ENCODE assay signal across 8 cellular contexts in genomic region chr1:40342381-40342717, GRCh38. TPM values are rescaled to one million over a fixed set of nuclear protein-coding genes. Genes with fewer than 3 reads are reported as not detected.
DNase-seq lines count a peak whose midpoint lies in the region; ATAC-seq, FAIRE-seq and TF ChIP-seq lines count a peak whose summit lies in the region.
"Not testable (repeated sequence)": the region's sequence is repeated elsewhere in the genome, so short reads cannot be mapped to it uniquely, and the experiment has no call there.

No MANE protein-coding gene starts in this region.

- POLR2A ChIA-PET in CD8-positive, alpha-beta T cell (lab: Charles Lee), result interaction anchor here (0.8 to 1.2 kb wide), 2 partner anchors 16 to 43 kb away, joined by 4 read pairs; no protein-coding TSS in a partner anchor
- POLR2A ChIA-PET in HepG2 (lab: Yijun Ruan, JAX), result interaction anchor here (1.7 to 1.8 kb wide), 2 partner anchors 31 to 42 kb away, joined by 5 to 7 read pairs; partner anchors contain the start of gene SMAP2

- H3K4me3 ChIP-seq in CD8-positive, alpha-beta T cell (ENCODE audit: low read depth, low read length); OCI-LY3 (ENCODE audit: low read length); HepG2 (replicated peaks in 1 of 3; ENCODE audit: insufficient read depth in 1 of 3, low read depth in 2 of 3, low read length in 3 of 3); neutrophil (ENCODE audit: low read depth in 1 of 2, low read length in 1 of 2); upper lobe of left lung: not testable (repeated sequence)

- H3K27me3 Mint-ChIP-seq in CD8-positive, alpha-beta T cell (ENCODE audit: low read depth); activated CD4-positive, alpha-beta T cell treated with anti-CD3 and anti-CD28 coated beads, Interleukin-2, amount 10 ng/mL, durations not matched to agents 24 days and 14 days; activated T-cell treated with anti-CD3 and anti-CD28 coated beads, Interleukin-2, amount 50 U/mL, for 4 hours (ENCODE audit: low read depth); activated naive CD8-positive, alpha-beta T cell: not testable (repeated sequence)

- peak overlapping the region; percentile 17; the same call in 1 of the 2 replicates for H3K9ac ChIP-seq in OCI-LY3 (ENCODE audit: low read length)
- H3K9ac ChIP-seq in HepG2 (ENCODE audit: insufficient read depth, low read depth, low read length), result not testable (repeated sequence)

- not testable (repeated sequence) for FAIRE-seq in HepG2 (lab: Jason Lieb, UNC)

- not testable (repeated sequence) for H3K79me2 ChIP-seq in OCI-LY3 (ENCODE audit: low read length); HepG2 (ENCODE audit: insufficient read depth, low read length)

- peaks cover 37% of the 10 kb centered on the region for H3K4me1 ChIP-seq in CD8-positive, alpha-beta T cell (ENCODE audit: insufficient read depth, low read length)
- H3K4me1 ChIP-seq in OCI-LY3 (ENCODE audit: low read length), result peaks cover 37% of the 10 kb centered on the region
- peaks cover 60% of the 10 kb centered on the region for H3K4me1 ChIP-seq in HepG2 (ENCODE audit: insufficient read depth, low read length)
- peaks cover 47 to 56% of the 10 kb centered on the region in 2 experiments for H3K4me1 ChIP-seq in neutrophil (ENCODE audit: control insufficient read depth in 1 of 2, insufficient read depth in 1 of 2, low read depth in 1 of 2, low read length in 1 of 2)
- peaks cover 0 to 15% (median 8%) of the 10 kb centered on the region in 4 donors for H3K4me1 ChIP-seq in upper lobe of left lung

- H3K4me1 Mint-ChIP-seq in CD8-positive, alpha-beta T cell (ENCODE audit: low read depth), result peaks cover 58% of the 10 kb centered on the region
- H3K4me1 Mint-ChIP-seq in activated CD4-positive, alpha-beta T cell treated with anti-CD3 and anti-CD28 coated beads, Interleukin-2, amount 10 ng/mL, durations not matched to agents 24 days and 14 days, result peaks cover 57% of the 10 kb centered on the region
- H3K4me1 Mint-ChIP-seq in activated T-cell treated with anti-CD3 and anti-CD28 coated beads, Interleukin-2, amount 50 U/mL, for 4 hours (ENCODE audit: low read depth), result peaks cover 46% of the 10 kb centered on the region
- peaks cover 53% of the 10 kb centered on the region for H3K4me1 Mint-ChIP-seq in activated naive CD8-positive, alpha-beta T cell (ENCODE audit: low read depth)

- not testable (repeated sequence) for H4K20me1 ChIP-seq in OCI-LY3 (ENCODE audit: insufficient read depth, low read length); HepG2 (ENCODE audit: insufficient read depth, low read length)

- BruUV-seq in HepG2 (replicated peaks; lab: Mats Ljungman, UMichigan), result not testable (repeated sequence)

- in situ Hi-C loops in HepG2 (cut with HindIII; ENCODE audit: extremely low pct_ligation_motif_present, low pct_unique_long_range_greater_than_20kb), result not testable (repeated sequence)

- H3K27me3 ChIP-seq in CD8-positive, alpha-beta T cell (ENCODE audit: insufficient read depth, low read length); OCI-LY3 (ENCODE audit: low read depth, low read length); HepG2 (ENCODE audit: control insufficient read depth in 1 of 2, insufficient read depth in 2 of 2, low read length in 2 of 2); neutrophil; upper lobe of left lung: not testable (repeated sequence)

- TF ChIP-seq EP300 in HepG2 (IDR thresholded peaks at IDR 0.05; ENCODE audit: low read depth in 2 of 2, low read length in 2 of 2); HepG2 (CRISPR knock-in tag; IDR thresholded peaks at IDR 0.05; ENCODE audit: borderline replicate concordance); upper lobe of left lung (IDR thresholded peaks at IDR 0.05): not testable (repeated sequence)

- peak overlapping the region; percentile 6 for H3K4me3 Mint-ChIP-seq in CD8-positive, alpha-beta T cell
- peak overlapping the region; percentile 68 for H3K4me3 Mint-ChIP-seq in activated CD4-positive, alpha-beta T cell treated with anti-CD3 and anti-CD28 coated beads, Interleukin-2, amount 10 ng/mL, durations not matched to agents 24 days and 14 days
- peak overlapping the region; percentile 24 for H3K4me3 Mint-ChIP-seq in activated T-cell treated with anti-CD3 and anti-CD28 coated beads, Interleukin-2, amount 50 U/mL, for 4 hours
- peak overlapping the region; percentile 64 for H3K4me3 Mint-ChIP-seq in activated naive CD8-positive, alpha-beta T cell

- ATAC-seq in CD8-positive, alpha-beta T cell; activated T-cell treated with anti-CD3 and anti-CD28 coated beads, Interleukin-2, amount 50 U/mL, for 4 hours; HepG2; upper lobe of left lung (ENCODE audit: low FRiP score in 2 of 2): not testable (repeated sequence)

- H3K27ac ChIP-seq in CD8-positive, alpha-beta T cell (ENCODE audit: low read depth, low read length); HepG2 (ENCODE audit: extremely low read length, insufficient read depth, low read length): not testable (repeated sequence)
- peak overlapping the region; percentile 16; the same call in 1 of the 2 replicates for H3K27ac ChIP-seq in OCI-LY3 (ENCODE audit: low read length)
- H3K27ac ChIP-seq in neutrophil, result peak overlapping the region; percentile 56
- peak overlapping the region; percentile 4 to 75 (median 59) for H3K27ac ChIP-seq in upper lobe of left lung

- not testable (repeated sequence) for TF ChIP-seq RAD21 in HepG2 (CRISPR knock-in tag; IDR thresholded peaks at IDR 0.05)

- not testable (repeated sequence) for TF ChIP-seq POLR2A in HepG2 (IDR thresholded peaks at IDR 0.05; ENCODE audit: insufficient read depth in 1 of 2, low read depth in 2 of 2, low read length in 2 of 2)
- peak in 1 of 4 donors; percentile 28 for TF ChIP-seq POLR2A in upper lobe of left lung (IDR thresholded peaks at IDR 0.05)

- H3K27ac Mint-ChIP-seq in CD8-positive, alpha-beta T cell, result peak overlapping the region; percentile 79
- peak overlapping the region; percentile 95 for H3K27ac Mint-ChIP-seq in activated CD4-positive, alpha-beta T cell treated with anti-CD3 and anti-CD28 coated beads, Interleukin-2, amount 10 ng/mL, durations not matched to agents 24 days and 14 days
- H3K27ac Mint-ChIP-seq in activated naive CD8-positive, alpha-beta T cell, result peak overlapping the region; percentile 91

- not testable (repeated sequence) for H3K9me3 Mint-ChIP-seq in CD8-positive, alpha-beta T cell; activated CD4-positive, alpha-beta T cell treated with anti-CD3 and anti-CD28 coated beads, Interleukin-2, amount 10 ng/mL, durations not matched to agents 24 days and 14 days; activated T-cell treated with anti-CD3 and anti-CD28 coated beads, Interleukin-2, amount 50 U/mL, for 4 hours; activated naive CD8-positive, alpha-beta T cell (ENCODE audit: low read depth)

- H3K4me2 ChIP-seq in OCI-LY3 (ENCODE audit: low read length) (peak overlapping the region; percentile 41), HepG2 (ENCODE audit: low read depth, low read length) (peak overlapping the region; percentile 58)

- 39% methylated on average over 3 of the region's 3 CpGs for WGBS in HepG2 (ENCODE audit: low lambda C conversion rate)
- whole genome bisulfite sequencing in upper lobe of left lung, 2 donors, result 72 to 73% methylated on average over 3 of the region's 3 CpGs

- not testable (repeated sequence) for H3K36me3 ChIP-seq in CD8-positive, alpha-beta T cell (ENCODE audit: insufficient read depth, low read length); OCI-LY3 (replicated peaks; ENCODE audit: low read depth, low read length); HepG2 (replicated peaks in 1 of 2; ENCODE audit: control insufficient read depth in 1 of 2, insufficient read depth in 2 of 2, low read length in 2 of 2); neutrophil; upper lobe of left lung

- intact Hi-C loops in CD8-positive, alpha-beta T cell (cut with DNase I, micrococcal nuclease), result loop anchor here in 1 of 2 experiments (5.0 kb wide), 1 partner anchor 525 kb away; no protein-coding TSS in a partner anchor
- intact Hi-C loops in activated CD4-positive, alpha-beta T cell treated with anti-CD3 and anti-CD28 coated beads, Interleukin-2, amount 10 ng/mL, durations not matched to agents 24 days and 14 days (cut with micrococcal nuclease), result loop anchor here (2.0 kb wide), 1 partner anchor 42 kb away; no protein-coding TSS in a partner anchor
- intact Hi-C loops in HepG2 (cut with micrococcal nuclease; ENCODE audit: unreplicated experiment), result not testable (repeated sequence)

- DNase-seq in CD8-positive, alpha-beta T cell; activated T-cell treated with anti-CD3 and anti-CD28 coated beads, Interleukin-2, amount 50 U/mL, for 4 hours; HepG2 (ENCODE audit: low spot score); upper lobe of left lung: not testable (repeated sequence)
- DNase-seq in activated CD4-positive, alpha-beta T cell treated with anti-CD3 and anti-CD28 coated beads, Interleukin-2, amount 10 ng/mL, durations not matched to agents 24 days and 14 days, result peak; percentile 74

- H2AFZ ChIP-seq in OCI-LY3 (ENCODE audit: low read depth, low read length) (0 out of 2 replicates have a peak overlapping the region, but pooled peaks have one; percentile 30), HepG2 (ENCODE audit: low read length) (peak overlapping the region; percentile 48)

- CTCF ChIA-PET in CD8-positive, alpha-beta T cell (lab: Charles Lee), result interaction anchor here (0.6 to 13.5 kb wide), 10 partner anchors 10 to 816 kb away, joined by 4 to 312 read pairs (median 6); no protein-coding TSS in a partner anchor
- CTCF ChIA-PET in HepG2 (lab: Yijun Ruan, JAX; ENCODE audit: low intra/inter-chr PET ratio, low total read pairs), result not testable (repeated sequence)

- H3K9me3 ChIP-seq in CD8-positive, alpha-beta T cell (ENCODE audit: low read length); OCI-LY3 (ENCODE audit: insufficient read depth, low read length); HepG2 (ENCODE audit: low read length); neutrophil; upper lobe of left lung: not testable (repeated sequence)

- TF ChIP-seq CTCF in CD8-positive, alpha-beta T cell (IDR thresholded peaks at IDR 0.05); OCI-LY3 (IDR thresholded peaks at IDR 0.05; ENCODE audit: low read depth, low read length); HepG2 (CRISPR knock-in tag; IDR thresholded peaks at IDR 0.05); neutrophil (IDR thresholded peaks at IDR 0.05); upper lobe of left lung (IDR thresholded peaks at IDR 0.05): not testable (repeated sequence)

- H3K36me3 Mint-ChIP-seq in CD8-positive, alpha-beta T cell; activated CD4-positive, alpha-beta T cell treated with anti-CD3 and anti-CD28 coated beads, Interleukin-2, amount 10 ng/mL, durations not matched to agents 24 days and 14 days (ENCODE audit: low read depth); activated T-cell treated with anti-CD3 and anti-CD28 coated beads, Interleukin-2, amount 50 U/mL, for 4 hours (ENCODE audit: insufficient read depth); activated naive CD8-positive, alpha-beta T cell: not testable (repeated sequence)

RNA-seq across cellular contexts. Expression of gene COL9A2, which starts 25.3 kb away (rescaled TPM):
- total RNA-seq in CD8-positive, alpha-beta T cell, result 1 to 10 TPM; 3.2 to 4.0 TPM
- total RNA-seq in activated CD4-positive, alpha-beta T cell treated with anti-CD3 and anti-CD28 coated beads, Interleukin-2, amount 10 ng/mL, durations not matched to agents 24 days and 14 days, result 14.5 and 14.6 TPM in 2 replicates
- total RNA-seq in activated T-cell treated with anti-CD3 and anti-CD28 coated beads, Interleukin-2, amount 50 U/mL, for 4 hours, result 1 to 10 TPM in 2 of 3 donors, under 1 TPM in 1; 0.96 to 2.5 (median 1.2) TPM
- 8.9 and 26.9 TPM in 2 replicates for total RNA-seq in HepG2 (2016; rRNA removed; fragmentation: Illumina TruSeq; extraction: Trizol)
- 2.3 and 2.9 TPM in 2 replicates for total RNA-seq in HepG2 (2016; cell fraction: cytosol; rRNA removed; fragmentation: Illumina TruSeq; extraction: Trizol; ENCODE audit: low read depth)
- total RNA-seq in HepG2 (2016; cell fraction: insoluble cytoplasmic fraction; rRNA removed; fragmentation: Illumina TruSeq; extraction: Trizol), result 7.8 and 29.7 TPM in 2 replicates
- 3.7 and 5.8 TPM in 2 replicates for total RNA-seq in HepG2 (2016; cell fraction: membrane; rRNA removed; fragmentation: Illumina TruSeq; extraction: Trizol)
- total RNA-seq in HepG2 (2016; cell fraction: nucleus; rRNA removed; fragmentation: Illumina TruSeq; extraction: Trizol), result 32.5 and 35.4 TPM in 2 replicates
- polyA plus RNA-seq in HepG2 (2011; rRNA removed), result 20.2 and 34.7 TPM in 2 replicates
- polyA plus RNA-seq in HepG2 (2011; cell fraction: cytosol; rRNA removed), result 8.9 and 11.2 TPM in 2 replicates
- polyA plus RNA-seq in HepG2 (2011; cell fraction: nucleus; rRNA removed), result 329 and 347 TPM in 2 replicates
- polyA plus RNA-seq in HepG2 (2012), result 21.5 and 31.3 TPM in 2 replicates
- polyA plus RNA-seq in HepG2 (2016; cell fraction: cytosol; fragmentation: Illumina TruSeq; extraction: Trizol; ENCODE audit: low read depth), result 1.7 TPM in 2 replicates
- polyA plus RNA-seq in HepG2 (2016; cell fraction: insoluble cytoplasmic fraction; fragmentation: Illumina TruSeq; extraction: Trizol; ENCODE audit: low read depth), result 7.6 TPM in 2 replicates
- polyA plus RNA-seq in HepG2 (2016; cell fraction: membrane; fragmentation: Illumina TruSeq; extraction: Trizol; ENCODE audit: low read depth), result 3.5 and 4.0 TPM in 2 replicates
- 108 and 112 TPM in 2 replicates for polyA plus RNA-seq in HepG2 (2016; cell fraction: nucleus; fragmentation: Illumina TruSeq; extraction: Trizol; ENCODE audit: insufficient read depth, low read depth)
- polyA minus RNA-seq in HepG2 (2011; rRNA and poly(A)+ RNA removed; ENCODE audit: low replicate concordance), result 7.9 TPM in 1 of 2 replicates, not detected in the other
- polyA minus RNA-seq in HepG2 (2011; cell fraction: cytosol; rRNA and poly(A)+ RNA removed), result 4.2 and 6.3 TPM in 2 replicates
- 18.2 and 21.9 TPM in 2 replicates for polyA minus RNA-seq in HepG2 (2011; cell fraction: nucleus; rRNA and poly(A)+ RNA removed)
- 10 to 100 TPM in 1 of 6 donors, 1 to 10 TPM in 5; 4.2 to 30.4 (median 5.2) TPM for total RNA-seq in upper lobe of left lung

RNA-seq across cellular contexts. Expression of gene SMAP2, which starts 31.2 kb away (rescaled TPM):
- total RNA-seq in CD8-positive, alpha-beta T cell, result 100 to 1,000 TPM; 167 to 171 TPM
- total RNA-seq in activated CD4-positive, alpha-beta T cell treated with anti-CD3 and anti-CD28 coated beads, Interleukin-2, amount 10 ng/mL, durations not matched to agents 24 days and 14 days, result 156 and 157 TPM in 2 replicates
- 100 to 1,000 TPM; 128 to 153 (median 142) TPM for total RNA-seq in activated T-cell treated with anti-CD3 and anti-CD28 coated beads, Interleukin-2, amount 50 U/mL, for 4 hours
- total RNA-seq in HepG2 (2016; rRNA removed; fragmentation: Illumina TruSeq; extraction: Trizol), result 19.0 and 21.2 TPM in 2 replicates
- 3.7 and 4.1 TPM in 2 replicates for total RNA-seq in HepG2 (2016; cell fraction: cytosol; rRNA removed; fragmentation: Illumina TruSeq; extraction: Trizol; ENCODE audit: low read depth)
- 17.0 and 17.7 TPM in 2 replicates for total RNA-seq in HepG2 (2016; cell fraction: insoluble cytoplasmic fraction; rRNA removed; fragmentation: Illumina TruSeq; extraction: Trizol)
- 9.4 and 9.9 TPM in 2 replicates for total RNA-seq in HepG2 (2016; cell fraction: membrane; rRNA removed; fragmentation: Illumina TruSeq; extraction: Trizol)
- total RNA-seq in HepG2 (2016; cell fraction: nucleus; rRNA removed; fragmentation: Illumina TruSeq; extraction: Trizol), result 12.5 and 12.6 TPM in 2 replicates
- polyA plus RNA-seq in HepG2 (2011; rRNA removed), result 22.3 and 22.5 TPM in 2 replicates
- 19.5 and 21.2 TPM in 2 replicates for polyA plus RNA-seq in HepG2 (2011; cell fraction: cytosol; rRNA removed)
- 14.7 and 15.6 TPM in 2 replicates for polyA plus RNA-seq in HepG2 (2011; cell fraction: nucleus; rRNA removed)
- 22.4 and 36.2 TPM in 2 replicates for polyA plus RNA-seq in HepG2 (2012)
- polyA plus RNA-seq in HepG2 (2016; cell fraction: cytosol; fragmentation: Illumina TruSeq; extraction: Trizol; ENCODE audit: low read depth), result 2.5 and 2.8 TPM in 2 replicates
- polyA plus RNA-seq in HepG2 (2016; cell fraction: insoluble cytoplasmic fraction; fragmentation: Illumina TruSeq; extraction: Trizol; ENCODE audit: low read depth), result 24.0 and 32.1 TPM in 2 replicates
- 10.0 and 10.2 TPM in 2 replicates for polyA plus RNA-seq in HepG2 (2016; cell fraction: membrane; fragmentation: Illumina TruSeq; extraction: Trizol; ENCODE audit: low read depth)
- polyA plus RNA-seq in HepG2 (2016; cell fraction: nucleus; fragmentation: Illumina TruSeq; extraction: Trizol; ENCODE audit: insufficient read depth, low read depth), result 29.2 and 32.0 TPM in 2 replicates
- 14.4 and 37.7 TPM in 2 replicates for polyA minus RNA-seq in HepG2 (2011; rRNA and poly(A)+ RNA removed; ENCODE audit: low replicate concordance)
- 14.2 and 14.6 TPM in 2 replicates for polyA minus RNA-seq in HepG2 (2011; cell fraction: cytosol; rRNA and poly(A)+ RNA removed)
- polyA minus RNA-seq in HepG2 (2011; cell fraction: nucleus; rRNA and poly(A)+ RNA removed), result 12.0 and 16.8 TPM in 2 replicates
- total RNA-seq in upper lobe of left lung, result 10 to 100 TPM; 68.7 to 95.3 (median 72.2) TPM

Comparison
In these comparisons a context has a peak if more than half of its experiments do, and no peak if none do; other contexts are left out.
1. H3K4me3 Mint-ChIP-seq: peak in every context shown above with its lines; median percentile 68 in activated CD4-positive, alpha-beta T cell treated with anti-CD3 and anti-CD28 coated beads, Interleukin-2, amount 10 ng/mL, durations not matched to agents 24 days and 14 days; 64 in activated naive CD8-positive, alpha-beta T cell; 24 in activated T-cell treated with anti-CD3 and anti-CD28 coated beads, Interleukin-2, amount 50 U/mL, for 4 hours; 6 in CD8-positive, alpha-beta T cell.